8 cellular contexts compared by ENCODE assay signal in the genomic region with DNA sequence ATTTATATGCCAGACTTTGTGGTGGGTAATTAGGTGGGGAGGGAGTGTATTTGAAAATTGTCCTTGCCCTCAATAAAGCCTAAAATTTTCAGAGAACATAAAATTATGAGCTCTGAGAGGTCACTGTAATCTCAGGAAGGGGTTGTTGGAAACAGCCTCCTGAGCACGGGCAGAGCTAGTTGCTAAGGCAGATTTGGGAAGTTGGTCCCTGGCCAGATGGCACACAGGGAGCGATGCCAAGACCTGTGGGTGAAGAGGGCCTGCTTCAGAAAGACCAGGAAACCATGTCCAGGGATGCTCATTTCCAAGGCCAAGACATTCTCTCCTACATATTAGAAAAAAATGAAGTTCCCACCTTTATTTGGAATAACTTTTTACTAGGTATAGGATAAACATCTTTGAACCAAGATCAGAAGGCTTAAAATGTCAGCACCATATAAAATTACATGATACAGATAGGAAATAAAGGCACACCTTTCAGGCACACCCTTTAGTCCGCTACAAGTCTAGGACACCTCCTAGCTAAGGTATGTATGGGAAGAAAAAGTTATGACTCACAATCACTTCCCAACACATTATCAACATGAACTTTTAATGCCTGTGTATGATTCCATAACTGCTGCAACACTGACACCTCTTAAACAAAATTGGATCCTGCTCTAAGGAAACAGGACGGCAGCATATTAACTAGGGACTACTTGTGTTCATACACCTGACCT. TPM values are rescaled to one million over a fixed set of nuclear protein-coding genes. Genes with fewer than 3 reads are reported as not detected.
A peak's percentile ranks its signal among the peaks of the same experiment; 100 is the strongest.
DNase-seq lines count a peak whose midpoint lies in the region; ATAC-seq and TF ChIP-seq lines count a peak whose summit lies in the region.

No MANE protein-coding gene starts in this region.

- H3K27me3 Mint-ChIP-seq in natural killer cell treated with Interleukin-12 subunit alpha and Interleukin-12 subunit beta and Interleukin-15 and Interleukin-18, amount 100 ng/mL, for 72 hours = peaks cover 3 to 11% of the 10 kb centered on the region in 2 donors

- H3K9me3 Mint-ChIP-seq in natural killer cell treated with Interleukin-12 subunit alpha and Interleukin-12 subunit beta and Interleukin-15 and Interleukin-18, amount 100 ng/mL, for 72 hours = no peaks in the 10 kb centered on the region

- no peaks in the 10 kb centered on the region for H3K36me3 Mint-ChIP-seq in natural killer cell treated with Interleukin-12 subunit alpha and Interleukin-12 subunit beta and Interleukin-15 and Interleukin-18, amount 100 ng/mL, for 72 hours

- H3K27ac ChIP-seq in effector memory CD4-positive, alpha-beta T cell (ENCODE audit: insufficient read depth, low read length, poor library complexity, severe bottlenecking) = no peak overlapping the region

- peaks cover 23 to 26% of the 10 kb centered on the region in 2 donors for H3K4me1 Mint-ChIP-seq in natural killer cell treated with Interleukin-12 subunit alpha and Interleukin-12 subunit beta and Interleukin-15 and Interleukin-18, amount 100 ng/mL, for 72 hours (ENCODE audit: low read depth in 2 of 2)

- H3K36me3 ChIP-seq in BE2C (no peaks in the 10 kb centered on the region), MG63 (no peaks in the 10 kb centered on the region)
- H3K36me3 ChIP-seq in effector memory CD4-positive, alpha-beta T cell (ENCODE audit: control insufficient read depth, insufficient read depth, low read length) = no peaks in the 10 kb centered on the region

- H3K4me3 ChIP-seq in BE2C (ENCODE audit: low read depth, low read length) (no peak overlapping the region), MG63 (no peak overlapping the region)
- H3K4me3 ChIP-seq in effector memory CD4-positive, alpha-beta T cell (ENCODE audit: insufficient read depth, low read depth, low read length, poor library complexity, severe bottlenecking) = no peak overlapping the region

- H3K27ac Mint-ChIP-seq in natural killer cell treated with Interleukin-12 subunit alpha and Interleukin-12 subunit beta and Interleukin-15 and Interleukin-18, amount 100 ng/mL, for 72 hours = peak overlapping the region in 1 of 2 donors; percentile 90

- TF ChIP-seq CTCF in BE2C (IDR thresholded peaks at IDR 0.05; ENCODE audit: low read depth, low read length) = no peak

- ATAC-seq in natural killer cell treated with Interleukin-12 subunit alpha and Interleukin-12 subunit beta and Interleukin-15 and Interleukin-18, amount 100 ng/mL, for 72 hours = no peak
- ATAC-seq in HG03439 (IDR thresholded peaks at IDR 0.05; ENCODE audit: unreplicated experiment) (no peak), HG02981 (IDR thresholded peaks at IDR 0.05; ENCODE audit: unreplicated experiment) (no peak)

- H3K9me3 ChIP-seq in BE2C (no peaks in the 10 kb centered on the region), MG63 (no peaks in the 10 kb centered on the region)
- H3K9me3 ChIP-seq in effector memory CD4-positive, alpha-beta T cell (ENCODE audit: control insufficient read depth, low read length) = no peaks in the 10 kb centered on the region

- peaks cover 7% of the 10 kb centered on the region for H3K4me1 ChIP-seq in BE2C
- peaks cover 16% of the 10 kb centered on the region for H3K4me1 ChIP-seq in effector memory CD4-positive, alpha-beta T cell (ENCODE audit: control insufficient read depth, insufficient read depth, low read length, poor library complexity, severe bottlenecking)

- no peaks in the 10 kb centered on the region for H3K27me3 ChIP-seq in BE2C
- H3K27me3 ChIP-seq in MG63 = no peaks in the 10 kb centered on the region
- H3K27me3 ChIP-seq in effector memory CD4-positive, alpha-beta T cell (replicated peaks; ENCODE audit: control insufficient read depth, insufficient read depth, low read length, poor library complexity, severe bottlenecking) = no peaks in the 10 kb centered on the region

- DNase-seq in BE2C = peak; percentile 36
- peak; percentile 65 for DNase-seq in MG63
- DNase-seq in cerebellar cortex (ENCODE audit: low spot score) = peak; percentile 93
- DNase-seq in natural killer cell treated with Interleukin-12 subunit alpha and Interleukin-12 subunit beta and Interleukin-15 and Interleukin-18, amount 100 ng/mL, for 72 hours (ENCODE audit: low spot score) = no peak
- no peak for DNase-seq in stimulated activated naive CD4-positive, alpha-beta T cell (lab: John Stamatoyannopoulos, UW)
- DNase-seq in effector memory CD4-positive, alpha-beta T cell = no peak

- peak overlapping the region; percentile 100 for H3K4me3 Mint-ChIP-seq in natural killer cell treated with Interleukin-12 subunit alpha and Interleukin-12 subunit beta and Interleukin-15 and Interleukin-18, amount 100 ng/mL, for 72 hours

RNA-seq across cellular contexts. Expression of a gene that starts 2.2 kb away (rescaled TPM):
- polyA plus RNA-seq in BE2C (2012; ENCODE audit: insufficient read depth, insufficient read length, low read depth) = 29.6 TPM
- total RNA-seq in MG63 (2014; rRNA removed; shearing (Covaris generic); ENCODE audit: low replicate concordance) = 25.4 and 32.4 TPM in 2 replicates
- 10 to 100 TPM; 42.6 to 50.2 TPM for total RNA-seq in natural killer cell treated with Interleukin-12 subunit alpha and Interleukin-12 subunit beta and Interleukin-15 and Interleukin-18, amount 100 ng/mL, for 72 hours

Comparison
In these comparisons a context has a peak if more than half of its experiments do, and no peak if none do; other contexts are left out.
1. DNase-seq: peak in BE2C (single experiment), MG63 (single experiment) and cerebellar cortex (single experiment); none in natural killer cell treated with Interleukin-12 subunit alpha and Interleukin-12 subunit beta and Interleukin-15 and Interleukin-18, amount 100 ng/mL, for 72 hours (single experiment), stimulated activated naive CD4-positive, alpha-beta T cell (0 of 6) and effector memory CD4-positive, alpha-beta T cell (0 of 3).